In the genomic region with DNA sequence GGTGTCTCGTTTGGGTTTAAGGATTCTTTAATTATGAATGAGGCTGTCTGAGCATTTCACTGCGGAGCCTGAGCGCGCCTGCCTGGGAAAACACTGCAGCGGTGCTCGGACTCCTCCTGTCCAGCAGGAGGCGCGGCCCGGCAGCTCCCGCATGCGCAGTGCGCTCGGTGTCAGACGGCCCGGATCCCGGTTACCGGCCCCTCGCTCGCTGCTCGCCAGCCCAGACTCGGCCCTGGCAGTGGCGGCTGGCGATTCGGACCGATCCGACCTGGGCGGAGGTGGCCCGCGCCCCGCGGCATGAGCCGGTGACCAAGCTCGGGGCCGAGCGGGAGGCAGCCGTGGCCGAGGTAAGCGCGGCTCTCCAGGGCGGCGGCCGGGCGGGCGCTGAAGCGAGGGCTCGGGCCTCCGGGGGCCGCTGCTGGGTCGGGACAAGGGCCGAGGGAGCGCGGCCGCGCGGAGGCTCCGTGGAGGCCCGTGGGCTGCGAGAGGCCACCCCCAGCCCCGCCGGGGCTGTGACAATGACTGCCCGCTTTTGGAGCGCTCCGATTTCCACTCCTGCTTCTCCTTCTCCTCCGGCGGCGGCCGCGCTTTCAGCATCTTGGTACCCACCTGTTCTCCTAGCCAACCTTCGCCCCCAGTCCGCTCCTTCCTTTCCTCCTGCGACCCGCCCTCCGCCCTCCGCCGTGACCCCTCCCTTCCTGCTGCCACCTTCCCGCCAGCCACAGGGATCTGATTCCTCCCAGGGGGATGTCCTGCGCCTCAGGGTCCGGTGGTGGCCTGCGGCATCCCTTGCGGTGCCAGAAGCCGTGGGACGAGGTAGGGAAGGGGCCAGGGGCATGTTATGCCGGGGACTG, we compare ENCODE assay signal across 8 cellular contexts. TPM values are rescaled to one million over a fixed set of nuclear protein-coding genes. Genes with fewer than 3 reads are reported as not detected.
DNase-seq lines count a peak whose midpoint lies in the region; ATAC-seq and TF ChIP-seq lines count a peak whose summit lies in the region.

TSS of gene EXT2 (plus strand) at position 173 of the 854 bp plus-strand sequence. CDS start 12,035 bp downstream, outside the sequence.

- peak; percentile 88 for ATAC-seq in GM21447 (IDR thresholded peaks at IDR 0.05; ENCODE audit: unreplicated experiment)

- H3K79me2 ChIP-seq in OCI-LY1 (ENCODE audit: insufficient read depth, low read length), result no peaks in the 10 kb centered on the region

- DNase-seq in DMS 273 treated with DMSO at 0.1 percent for 48 hours (lab: John Stamatoyannopoulos, UW) (peak; percentile 12), activated T-cell treated with anti-CD3 and anti-CD28 coated beads for 1 hour (ENCODE audit: low read depth) (peak; percentile 80), epithelial cell of esophagus (ENCODE audit: low read depth) (peak; percentile 87), mucosa of gallbladder (ENCODE audit: low spot score) (peak; percentile 90)
- peak; percentile 82 for DNase-seq in stimulated activated CD8-positive, alpha-beta memory T cell treated with anti-CD3 and anti-CD28 coated beads, Interleukin-4, amount 100 ng/mL, for 24 hours (ENCODE audit: low read depth)

- no peaks in the 10 kb centered on the region for H4K20me1 ChIP-seq in OCI-LY1 (ENCODE audit: insufficient read depth, low read length)

- peaks cover 13% of the 10 kb centered on the region for H3K27me3 ChIP-seq in HUES64 (ENCODE audit: insufficient read depth, low read length)
- no peaks in the 10 kb centered on the region for H3K27me3 ChIP-seq in OCI-LY1 (ENCODE audit: insufficient read depth, low read length)

- H3K9ac ChIP-seq in HUES64 (ENCODE audit: low read depth, low read length) (peak within 1 kb of the TSS; percentile 71), OCI-LY1 (ENCODE audit: low read length) (peak within 1 kb of the TSS; percentile 61)

- H2AFZ ChIP-seq in OCI-LY1 (ENCODE audit: low read length), result no peak within 1 kb of the TSS

- no peaks in the 10 kb centered on the region for H3F3A ChIP-seq in OCI-LY1 (ENCODE audit: insufficient read depth, low read length)

- under 1% methylated on average over 83 of the region's 83 CpGs for WGBS in HUES64

- H3K4me2 ChIP-seq in OCI-LY1 (ENCODE audit: low read length), result peak within 1 kb of the TSS; percentile 88

- peak within 1 kb of the TSS; percentile 91 for H3K4me3 ChIP-seq in HUES64 (ENCODE audit: low read length)
- peak within 1 kb of the TSS; percentile 67 for H3K4me3 ChIP-seq in OCI-LY1 (ENCODE audit: low read depth, low read length, poor library complexity, severe bottlenecking)
- peak within 1 kb of the TSS; percentile 71 for H3K4me3 ChIP-seq in epithelial cell of esophagus (ENCODE audit: low read length)

- H3K9me2 ChIP-seq in OCI-LY1 (ENCODE audit: low read depth, low read length), result no peaks in the 10 kb centered on the region

- H3K9me3 ChIP-seq in HUES64 (ENCODE audit: insufficient read depth, low read depth, low read length) (no peaks in the 10 kb centered on the region), OCI-LY1 (ENCODE audit: low read length) (no peaks in the 10 kb centered on the region)

- H3K27ac ChIP-seq in HUES64 (ENCODE audit: low read depth, low read length) (no peak within 1 kb of the TSS), OCI-LY1 (ENCODE audit: low read depth, low read length, poor library complexity, severe bottlenecking) (no peak within 1 kb of the TSS)

- TF ChIP-seq CTCF in OCI-LY1 (IDR thresholded peaks at IDR 0.05; ENCODE audit: low read length), result peak; percentile 70
- TF ChIP-seq CTCF in epithelial cell of esophagus (IDR thresholded peaks at IDR 0.05; ENCODE audit: insufficient read depth, low read depth, low read length, missing control alignments), result peak; percentile 81

- no peaks in the 10 kb centered on the region for H3K36me3 ChIP-seq in HUES64 (ENCODE audit: insufficient read depth, low read length)
- H3K36me3 ChIP-seq in OCI-LY1 (ENCODE audit: insufficient read depth, low read length), result no peaks in the 10 kb centered on the region

- H3K4me1 ChIP-seq in HUES64 (ENCODE audit: insufficient read depth, low read length) (peaks cover 9% of the 10 kb centered on the region), OCI-LY1 (ENCODE audit: insufficient read depth, low read length, severe bottlenecking) (peaks cover 14% of the 10 kb centered on the region)

RNA-seq across cellular contexts. Expression of gene EXT2, which starts in this region (rescaled TPM):
- polyA plus RNA-seq in HUES64 (2013, experiment 1 of 2), result 33.1 TPM
- polyA plus RNA-seq in HUES64 (2013, experiment 2 of 2), result 35.6 TPM
- total RNA-seq in mucosa of gallbladder, result 61.3 TPM

Comparison
In these comparisons a context has a peak if more than half of its experiments do, and no peak if none do; other contexts are left out.
1. DNase-seq: peak in every context shown above with its lines; median percentile 90 in mucosa of gallbladder; 87 in epithelial cell of esophagus; 82 in stimulated activated CD8-positive, alpha-beta memory T cell treated with anti-CD3 and anti-CD28 coated beads, Interleukin-4, amount 100 ng/mL, for 24 hours; 80 in activated T-cell treated with anti-CD3 and anti-CD28 coated beads for 1 hour; 12 in DMS 273 treated with DMSO at 0.1 percent for 48 hours.